1 cellular context compared by ENCODE assay signal in the genomic region with DNA sequence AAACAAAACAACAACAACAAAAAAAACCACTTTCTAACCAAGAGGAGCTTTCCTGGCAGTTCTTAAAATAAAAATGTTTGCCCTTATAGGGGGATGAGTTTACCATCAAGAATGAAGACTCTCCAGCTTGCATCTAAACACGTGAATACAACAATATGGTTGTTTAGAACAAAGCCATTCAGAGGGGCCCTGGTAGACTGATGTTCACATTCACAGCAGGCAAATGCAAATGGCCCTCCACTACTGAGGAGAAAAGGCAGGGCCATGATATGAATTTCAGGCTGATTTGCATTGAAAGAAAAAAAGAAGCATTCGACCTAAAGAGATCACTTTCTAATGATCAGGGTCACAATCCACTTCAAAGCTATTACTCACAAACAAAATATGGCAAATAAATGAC.
TF ChIP-seq lines count a peak whose summit lies in the region.

No MANE protein-coding gene starts in this region.

TF ChIP-seq in GM23338, 12 proteins besides CTCF, POLR2A, EP300 and RAD21 (continued from another document):
- TF ChIP-seq, protein P1, sequence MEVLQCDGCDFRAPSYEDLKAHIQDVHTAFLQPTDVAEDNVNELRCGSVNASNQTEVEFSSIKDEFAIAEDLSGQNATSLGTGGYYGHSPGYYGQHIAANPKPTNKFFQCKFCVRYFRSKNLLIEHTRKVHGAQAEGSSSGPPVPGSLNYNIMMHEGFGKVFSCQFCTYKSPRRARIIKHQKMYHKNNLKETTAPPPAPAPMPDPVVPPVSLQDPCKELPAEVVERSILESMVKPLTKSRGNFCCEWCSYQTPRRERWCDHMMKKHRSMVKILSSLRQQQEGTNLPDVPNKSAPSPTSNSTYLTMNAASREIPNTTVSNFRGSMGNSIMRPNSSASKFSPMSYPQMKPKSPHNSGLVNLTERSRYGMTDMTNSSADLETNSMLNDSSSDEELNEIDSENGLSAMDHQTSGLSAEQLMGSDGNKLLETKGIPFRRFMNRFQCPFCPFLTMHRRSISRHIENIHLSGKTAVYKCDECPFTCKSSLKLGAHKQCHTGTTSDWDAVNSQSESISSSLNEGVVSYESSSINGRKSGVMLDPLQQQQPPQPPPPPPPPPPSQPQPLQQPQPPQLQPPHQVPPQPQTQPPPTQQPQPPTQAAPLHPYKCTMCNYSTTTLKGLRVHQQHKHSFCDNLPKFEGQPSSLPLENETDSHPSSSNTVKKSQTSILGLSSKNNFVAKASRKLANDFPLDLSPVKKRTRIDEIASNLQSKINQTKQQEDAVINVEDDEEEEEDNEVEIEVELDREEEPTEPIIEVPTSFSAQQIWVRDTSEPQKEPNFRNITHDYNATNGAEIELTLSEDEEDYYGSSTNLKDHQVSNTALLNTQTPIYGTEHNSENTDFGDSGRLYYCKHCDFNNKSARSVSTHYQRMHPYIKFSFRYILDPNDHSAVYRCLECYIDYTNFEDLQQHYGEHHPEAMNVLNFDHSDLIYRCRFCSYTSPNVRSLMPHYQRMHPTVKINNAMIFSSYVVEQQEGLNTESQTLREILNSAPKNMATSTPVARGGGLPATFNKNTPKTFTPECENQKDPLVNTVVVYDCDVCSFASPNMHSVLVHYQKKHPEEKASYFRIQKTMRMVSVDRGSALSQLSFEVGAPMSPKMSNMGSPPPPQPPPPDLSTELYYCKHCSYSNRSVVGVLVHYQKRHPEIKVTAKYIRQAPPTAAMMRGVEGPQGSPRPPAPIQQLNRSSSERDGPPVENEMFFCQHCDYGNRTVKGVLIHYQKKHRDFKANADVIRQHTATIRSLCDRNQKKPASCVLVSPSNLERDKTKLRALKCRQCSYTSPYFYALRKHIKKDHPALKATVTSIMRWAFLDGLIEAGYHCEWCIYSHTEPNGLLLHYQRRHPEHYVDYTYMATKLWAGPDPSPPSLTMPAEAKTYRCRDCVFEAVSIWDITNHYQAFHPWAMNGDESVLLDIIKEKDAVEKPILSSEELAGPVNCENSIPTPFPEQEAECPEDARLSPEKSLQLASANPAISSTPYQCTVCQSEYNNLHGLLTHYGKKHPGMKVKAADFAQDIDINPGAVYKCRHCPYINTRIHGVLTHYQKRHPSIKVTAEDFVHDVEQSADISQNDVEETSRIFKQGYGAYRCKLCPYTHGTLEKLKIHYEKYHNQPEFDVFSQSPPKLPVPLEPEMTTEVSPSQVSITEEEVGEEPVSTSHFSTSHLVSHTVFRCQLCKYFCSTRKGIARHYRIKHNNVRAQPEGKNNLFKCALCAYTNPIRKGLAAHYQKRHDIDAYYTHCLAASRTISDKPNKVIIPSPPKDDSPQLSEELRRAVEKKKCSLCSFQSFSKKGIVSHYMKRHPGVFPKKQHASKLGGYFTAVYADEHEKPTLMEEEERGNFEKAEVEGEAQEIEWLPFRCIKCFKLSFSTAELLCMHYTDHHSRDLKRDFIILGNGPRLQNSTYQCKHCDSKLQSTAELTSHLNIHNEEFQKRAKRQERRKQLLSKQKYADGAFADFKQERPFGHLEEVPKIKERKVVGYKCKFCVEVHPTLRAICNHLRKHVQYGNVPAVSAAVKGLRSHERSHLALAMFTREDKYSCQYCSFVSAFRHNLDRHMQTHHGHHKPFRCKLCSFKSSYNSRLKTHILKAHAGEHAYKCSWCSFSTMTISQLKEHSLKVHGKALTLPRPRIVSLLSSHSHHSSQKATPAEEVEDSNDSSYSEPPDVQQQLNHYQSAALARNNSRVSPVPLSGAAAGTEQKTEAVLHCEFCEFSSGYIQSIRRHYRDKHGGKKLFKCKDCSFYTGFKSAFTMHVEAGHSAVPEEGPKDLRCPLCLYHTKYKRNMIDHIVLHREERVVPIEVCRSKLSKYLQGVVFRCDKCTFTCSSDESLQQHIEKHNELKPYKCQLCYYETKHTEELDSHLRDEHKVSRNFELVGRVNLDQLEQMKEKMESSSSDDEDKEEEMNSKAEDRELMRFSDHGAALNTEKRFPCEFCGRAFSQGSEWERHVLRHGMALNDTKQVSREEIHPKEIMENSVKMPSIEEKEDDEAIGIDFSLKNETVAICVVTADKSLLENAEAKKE (CRISPR knock-in tag; IDR thresholded peaks at IDR 0.05): no peak
- TF ChIP-seq, protein P2, sequence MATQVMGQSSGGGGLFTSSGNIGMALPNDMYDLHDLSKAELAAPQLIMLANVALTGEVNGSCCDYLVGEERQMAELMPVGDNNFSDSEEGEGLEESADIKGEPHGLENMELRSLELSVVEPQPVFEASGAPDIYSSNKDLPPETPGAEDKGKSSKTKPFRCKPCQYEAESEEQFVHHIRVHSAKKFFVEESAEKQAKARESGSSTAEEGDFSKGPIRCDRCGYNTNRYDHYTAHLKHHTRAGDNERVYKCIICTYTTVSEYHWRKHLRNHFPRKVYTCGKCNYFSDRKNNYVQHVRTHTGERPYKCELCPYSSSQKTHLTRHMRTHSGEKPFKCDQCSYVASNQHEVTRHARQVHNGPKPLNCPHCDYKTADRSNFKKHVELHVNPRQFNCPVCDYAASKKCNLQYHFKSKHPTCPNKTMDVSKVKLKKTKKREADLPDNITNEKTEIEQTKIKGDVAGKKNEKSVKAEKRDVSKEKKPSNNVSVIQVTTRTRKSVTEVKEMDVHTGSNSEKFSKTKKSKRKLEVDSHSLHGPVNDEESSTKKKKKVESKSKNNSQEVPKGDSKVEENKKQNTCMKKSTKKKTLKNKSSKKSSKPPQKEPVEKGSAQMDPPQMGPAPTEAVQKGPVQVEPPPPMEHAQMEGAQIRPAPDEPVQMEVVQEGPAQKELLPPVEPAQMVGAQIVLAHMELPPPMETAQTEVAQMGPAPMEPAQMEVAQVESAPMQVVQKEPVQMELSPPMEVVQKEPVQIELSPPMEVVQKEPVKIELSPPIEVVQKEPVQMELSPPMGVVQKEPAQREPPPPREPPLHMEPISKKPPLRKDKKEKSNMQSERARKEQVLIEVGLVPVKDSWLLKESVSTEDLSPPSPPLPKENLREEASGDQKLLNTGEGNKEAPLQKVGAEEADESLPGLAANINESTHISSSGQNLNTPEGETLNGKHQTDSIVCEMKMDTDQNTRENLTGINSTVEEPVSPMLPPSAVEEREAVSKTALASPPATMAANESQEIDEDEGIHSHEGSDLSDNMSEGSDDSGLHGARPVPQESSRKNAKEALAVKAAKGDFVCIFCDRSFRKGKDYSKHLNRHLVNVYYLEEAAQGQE (IDR thresholded peaks at IDR 0.05; ENCODE audit: unreplicated experiment): no peak
- TF ChIP-seq POLR2AphosphoS5 (IDR thresholded peaks at IDR 0.05; ENCODE audit: low read depth): no peak
